In genomic region chr16:19068237-19068815, GRCh38 we compare ENCODE assay signal across 8 cellular contexts. TPM values are rescaled to one million over a fixed set of nuclear protein-coding genes. Genes with fewer than 3 reads are reported as not detected.
DNase-seq lines count a peak whose midpoint lies in the region; ATAC-seq and TF ChIP-seq lines count a peak whose summit lies in the region.

No MANE protein-coding gene starts in this region.

- intact Hi-C loops in Right ventricle myocardium inferior (cut with DNase I), result loop anchor here (2.0 to 10.0 kb wide), 3 partner anchors 84 to 454 kb away; partner anchors contain the start of genes ARL6IP1, CCP110 and GDE1
- intact Hi-C loops in body of pancreas (cut with DNase I), result no loop called here
- intact Hi-C loops in upper lobe of right lung (cut with DNase I), result no loop called here

- no peak overlapping the region for H4K91ac ChIP-seq in mesenchymal stem cell (ENCODE audit: low read length)

- H2AK5ac ChIP-seq in mesenchymal stem cell (ENCODE audit: low read length, severe bottlenecking), result no peak overlapping the region

- no peak for TF ChIP-seq POLR2A in body of pancreas (IDR thresholded peaks at IDR 0.05)

- peak overlapping the region in 1 of 2 experiments; percentile 69 for H3K14ac ChIP-seq in mesenchymal stem cell (ENCODE audit: low read length in 2 of 2)

- peak overlapping the region; percentile 100 for H3K27ac ChIP-seq in cardiac muscle cell
- peak overlapping the region; percentile 96 to 100 (median 100) for H3K27ac ChIP-seq in body of pancreas
- peak overlapping the region; percentile 34 for H3K27ac ChIP-seq in mesenchymal stem cell (ENCODE audit: low read length, poor library complexity, severe bottlenecking)
- H3K27ac ChIP-seq in upper lobe of right lung, result peak overlapping the region; percentile 100

- peak overlapping the region; percentile 88 for H3K4me2 ChIP-seq in mesenchymal stem cell (ENCODE audit: low read length, poor library complexity, severe bottlenecking)

- ATAC-seq in Right ventricle myocardium inferior (no peak), body of pancreas (no peak), upper lobe of right lung (no peak)

- H3K4ac ChIP-seq in mesenchymal stem cell (ENCODE audit: low read depth in 1 of 2, low read length in 2 of 2), result peak overlapping the region in 1 of 2 experiments; percentile 99

- no peak overlapping the region for H2BK120ac ChIP-seq in mesenchymal stem cell (ENCODE audit: low read depth, low read length)

- H3K36me3 ChIP-seq in cardiac muscle cell (no peaks in the 10 kb centered on the region), body of pancreas (replicated peaks in 1 of 2; ENCODE audit: insufficient read depth in 1 of 2, low read depth in 2 of 2) (peaks cover 0 to 2% of the 10 kb centered on the region in 2 donors), mesenchymal stem cell (ENCODE audit: control insufficient read depth in 1 of 2, insufficient read depth in 2 of 2, low read depth in 1 of 2, low read length in 2 of 2) (peaks cover 3 to 15% of the 10 kb centered on the region in 2 experiments), upper lobe of right lung (peaks cover 14% of the 10 kb centered on the region)

- no peak overlapping the region for H2BK15ac ChIP-seq in mesenchymal stem cell (ENCODE audit: low read depth, poor library complexity, severe bottlenecking)

- no peak overlapping the region for H2BK5ac ChIP-seq in mesenchymal stem cell (ENCODE audit: low read depth, low read length, poor library complexity, severe bottlenecking)

- H3K9me3 ChIP-seq in cardiac muscle cell (ENCODE audit: low read depth), result no peaks in the 10 kb centered on the region
- no peaks in the 10 kb centered on the region for H3K9me3 ChIP-seq in body of pancreas
- H3K9me3 ChIP-seq in mesenchymal stem cell (ENCODE audit: control insufficient read depth, low read length), result no peaks in the 10 kb centered on the region
- H3K9me3 ChIP-seq in upper lobe of right lung, result no peaks in the 10 kb centered on the region

- no peak for TF ChIP-seq CTCF in cardiac muscle cell (IDR thresholded peaks at IDR 0.05; ENCODE audit: low read depth, low read length)
- TF ChIP-seq CTCF in body of pancreas (IDR thresholded peaks at IDR 0.05), result no peak
- TF ChIP-seq CTCF in upper lobe of right lung (IDR thresholded peaks at IDR 0.05), result no peak

- H2BK12ac ChIP-seq in mesenchymal stem cell (ENCODE audit: low read length in 2 of 2), result no peak overlapping the region

- peaks cover 8% of the 10 kb centered on the region for H3K79me1 ChIP-seq in mesenchymal stem cell (replicated peaks; ENCODE audit: low read length, poor library complexity, severe bottlenecking)

- H3K18ac ChIP-seq in mesenchymal stem cell (ENCODE audit: low read depth in 1 of 2, low read length in 2 of 2), result peak overlapping the region in 1 of 2 experiments; percentile 34

- peak overlapping the region; percentile 78 for H4K8ac ChIP-seq in mesenchymal stem cell (ENCODE audit: low read length)

- H3K4me3 ChIP-seq in cardiac muscle cell (peak overlapping the region; percentile 65), body of pancreas (peak overlapping the region; percentile 30 to 66), mesenchymal stem cell (ENCODE audit: insufficient read depth in 1 of 2, low read depth in 1 of 2, low read length in 2 of 2) (peak overlapping the region; percentile 89 to 96), upper lobe of right lung (peak overlapping the region; percentile 85)

- 25 to 32% methylated on average over 13 to 19 of the region's 19 CpGs for WGBS in body of pancreas, 2 donors
- 80% methylated on average over 18 of the region's 19 CpGs for WGBS in mesenchymal stem cell

- peak overlapping the region; percentile 99 for H3K9ac ChIP-seq in mesenchymal stem cell (ENCODE audit: low read length)

- H3K4me1 ChIP-seq in cardiac muscle cell (ENCODE audit: low read depth) (peaks cover 7% of the 10 kb centered on the region), body of pancreas (peaks cover 16% of the 10 kb centered on the region), mesenchymal stem cell (ENCODE audit: control insufficient read depth, insufficient read depth, low read depth, low read length) (peaks cover 4% of the 10 kb centered on the region), upper lobe of right lung (peaks cover 14% of the 10 kb centered on the region)

- peak overlapping the region; percentile 94 for H2AFZ ChIP-seq in mesenchymal stem cell (ENCODE audit: low read depth, low read length)

- H3K27me3 ChIP-seq in cardiac muscle cell (no peaks in the 10 kb centered on the region), body of pancreas (no peaks in the 10 kb centered on the region), mesenchymal stem cell (ENCODE audit: control insufficient read depth in 1 of 2, insufficient read depth in 1 of 2, low read length in 2 of 2) (no peaks in the 10 kb centered on the region), upper lobe of right lung (no peaks in the 10 kb centered on the region)

- DNase-seq in cardiac muscle cell (ENCODE audit: low read depth in 1 of 2, low spot score in 1 of 2) (no peak), Right ventricle myocardium inferior (ENCODE audit: missing footprints) (no peak), body of pancreas (peak in 1 of 4 donors; percentile 10), mesenchymal stem cell (no peak), upper lobe of right lung (no peak), cerebellum (ENCODE audit: low spot score) (no peak), NCI-H146 (lab: John Stamatoyannopoulos, UW) (no peak), NCI-H2029 treated with DMSO at 0.1 percent for 48 hours (lab: John Stamatoyannopoulos, UW) (no peak)

- H3K23ac ChIP-seq in mesenchymal stem cell (ENCODE audit: low read length in 2 of 2), result no peak overlapping the region

RNA-seq across cellular contexts. Expression of gene COQ7, which starts 0.9 kb away (rescaled TPM):
- total RNA-seq in cardiac muscle cell (36.2 and 50.6 TPM in 2 replicates), Right ventricle myocardium inferior (40.4 TPM), body of pancreas (1 to 10 TPM; 8.6 to 9.1 TPM), upper lobe of right lung (15.4 TPM), cerebellum (27.3 TPM)
- 28.5 and 38.5 TPM in 2 replicates for polyA plus RNA-seq in cardiac muscle cell
- polyA plus RNA-seq in mesenchymal stem cell (2013, experiment 1 of 2), result 8.4 TPM
- polyA plus RNA-seq in mesenchymal stem cell (2013, experiment 2 of 2), result 8.5 TPM

RNA-seq across cellular contexts. Expression of gene ITPRIPL2, which starts 45.4 kb away (rescaled TPM):
- total RNA-seq in cardiac muscle cell (4.1 and 9.7 TPM in 2 replicates), Right ventricle myocardium inferior (15.3 TPM), body of pancreas (10 to 100 TPM; 22.7 to 35.5 TPM), upper lobe of right lung (68.9 TPM), cerebellum (4.9 TPM)
- 2.8 and 7.1 TPM in 2 replicates for polyA plus RNA-seq in cardiac muscle cell
- polyA plus RNA-seq in mesenchymal stem cell (2013, experiment 1 of 2), result 33.8 TPM
- polyA plus RNA-seq in mesenchymal stem cell (2013, experiment 2 of 2), result 33.2 TPM

Comparison
In these comparisons a context has a peak if more than half of its experiments do, and no peak if none do; other contexts are left out.
1. H3K27ac ChIP-seq: peak in every context shown above with its lines; median percentile 100 in cardiac muscle cell; 100 in upper lobe of right lung; 100 in body of pancreas; 34 in mesenchymal stem cell.